11 cellular contexts compared by ENCODE assay signal in the genomic region with DNA sequence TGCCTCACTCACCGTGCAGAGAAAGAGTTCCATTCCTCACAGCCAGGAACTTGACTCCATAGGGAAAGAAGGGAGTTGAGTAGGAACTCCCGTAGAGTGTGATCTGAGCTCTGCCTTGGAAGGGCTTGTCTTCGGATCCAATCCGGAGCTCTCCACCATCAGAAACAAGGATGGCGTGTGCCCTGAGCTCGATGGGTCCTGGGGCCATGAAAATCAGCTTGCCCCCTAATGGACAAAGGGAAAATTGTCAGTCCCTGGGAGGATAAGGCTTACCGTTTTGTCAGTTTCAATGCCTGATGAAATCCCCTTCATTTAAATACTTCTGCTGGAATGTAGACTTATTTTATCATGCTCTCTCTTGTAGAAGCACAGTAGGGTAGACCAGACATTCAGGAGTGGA.
DNase-seq lines count a peak whose midpoint lies in the region; ATAC-seq, FAIRE-seq and TF ChIP-seq lines count a peak whose summit lies in the region.
"Had no signal": no experiment of that assay in that cellular context is flagged by ENCODE, and none has a peak within 500 bp of the region (broad histone marks: within the 10 kb centered on the region; RNA-seq: fewer than 3 reads in every experiment).

No MANE protein-coding gene starts in this region.

- H3K27me3 ChIP-seq in HepG2 (ENCODE audit: control insufficient read depth in 1 of 2, insufficient read depth in 2 of 2, low read length in 2 of 2), result no peaks in the 10 kb centered on the region
- no peaks in the 10 kb centered on the region for H3K27me3 ChIP-seq in right lobe of liver
- no peaks in the 10 kb centered on the region; the same call in 1 of the 2 replicates for H3K27me3 ChIP-seq in Karpas-422 (ENCODE audit: low read length)
- no peaks in the 10 kb centered on the region for H3K27me3 ChIP-seq in K562 (ENCODE audit: control insufficient read depth in 2 of 2, insufficient read depth in 2 of 2, low read length in 2 of 2)
- H3K27me3 ChIP-seq: BLaER1 had no signal

- in situ Hi-C loops in HepG2 (cut with HindIII; ENCODE audit: extremely low pct_ligation_motif_present, low pct_unique_long_range_greater_than_20kb) (no loop called here), K562 (cut with MboI) (no loop called here)

- H3K79me2 ChIP-seq in HepG2 (ENCODE audit: insufficient read depth, low read length) (no peaks in the 10 kb centered on the region), Karpas-422 (ENCODE audit: low read length) (no peaks in the 10 kb centered on the region), K562 (ENCODE audit: control insufficient read depth, insufficient read depth, low read length) (no peaks in the 10 kb centered on the region)

- H3K9me1 ChIP-seq in K562 (ENCODE audit: control insufficient read depth, insufficient read depth, low read length), result no peaks in the 10 kb centered on the region

- peak; percentile 44 for TF ChIP-seq CTCF in HepG2 (CRISPR knock-in tag; IDR thresholded peaks at IDR 0.05)
- peak in 2 of 4 donors; percentile 7 to 25 for TF ChIP-seq CTCF in right lobe of liver (IDR thresholded peaks at IDR 0.05)
- peak; percentile 41 to 63 (median 55) for TF ChIP-seq CTCF in K562 (IDR thresholded peaks at IDR 0.05 in 2 of 3, conservative IDR thresholded peaks at IDR 0.05 in 1 of 3; ENCODE audit: insufficient read depth in 2 of 3, low read depth in 1 of 3, low read length in 3 of 3)

- no peak overlapping the region for H3K27ac ChIP-seq in HepG2 (ENCODE audit: extremely low read length, insufficient read depth, low read length)
- H3K27ac ChIP-seq in right lobe of liver, result no peak overlapping the region
- H3K27ac ChIP-seq in Karpas-422 (ENCODE audit: low read length), result no peak overlapping the region
- no peak overlapping the region for H3K27ac ChIP-seq in K562 (ENCODE audit: extremely low read depth, low read depth, low read length)
- H3K27ac ChIP-seq: BLaER1 had no signal

- TF ChIP-seq EP300 in HepG2 (IDR thresholded peaks at IDR 0.05; ENCODE audit: low read depth in 2 of 2, low read length in 2 of 2), result no peak
- TF ChIP-seq EP300 in HepG2 (CRISPR knock-in tag; IDR thresholded peaks at IDR 0.05; ENCODE audit: borderline replicate concordance), result no peak
- no peak for TF ChIP-seq EP300 in K562 (IDR thresholded peaks at IDR 0.05; ENCODE audit: low read length)

- H4K20me1 ChIP-seq in HepG2 (ENCODE audit: insufficient read depth, low read length) (no peaks in the 10 kb centered on the region), Karpas-422 (ENCODE audit: insufficient read depth, low read depth, low read length) (no peaks in the 10 kb centered on the region), K562 (replicated peaks; ENCODE audit: control insufficient read depth, insufficient read depth, low read length) (no peaks in the 10 kb centered on the region)
- H4K20me1 ChIP-seq: BLaER1 had no signal

- BruUV-seq in HepG2 (replicated peaks; lab: Mats Ljungman, UMichigan), result no TSS peak
- no TSS peak for BruUV-seq in K562 (replicated peaks; lab: Mats Ljungman, UMichigan)

- H3K9me3 ChIP-seq in HepG2 (ENCODE audit: low read length) (no peaks in the 10 kb centered on the region), right lobe of liver (no peaks in the 10 kb centered on the region), Karpas-422 (ENCODE audit: low read length) (no peaks in the 10 kb centered on the region), K562 (replicated peaks; ENCODE audit: control insufficient read depth, insufficient read depth, low read depth, low read length) (no peaks in the 10 kb centered on the region)
- H3K9me3 ChIP-seq: BLaER1 had no signal

- 45% methylated on average over 5 of the region's 7 CpGs for WGBS in HepG2 (ENCODE audit: low lambda C conversion rate)
- 72% methylated on average over 3 of the region's 7 CpGs for WGBS in right lobe of liver (ENCODE audit: insufficient coverage, low coverage, low lambda C conversion rate, missing lambda C conversion rate)
- WGBS in K562 (ENCODE audit: insufficient coverage, low coverage, missing lambda C conversion rate), result 2% methylated on average over 7 of the region's 7 CpGs

- H3K4me1 ChIP-seq in HepG2 (ENCODE audit: insufficient read depth, low read length) (no peaks in the 10 kb centered on the region), right lobe of liver (no peaks in the 10 kb centered on the region), Karpas-422 (ENCODE audit: low read length) (no peaks in the 10 kb centered on the region), K562 (replicated peaks in 1 of 2; ENCODE audit: control insufficient read depth in 2 of 2, insufficient read depth in 2 of 2, low read length in 2 of 2) (no peaks in the 10 kb centered on the region)
- H3K4me1 ChIP-seq: BLaER1 had no signal

- H3K9me2 ChIP-seq in Karpas-422 (replicated peaks; ENCODE audit: insufficient read depth, low read length), result no peaks in the 10 kb centered on the region

- no peak overlapping the region for H3K9ac ChIP-seq in HepG2 (ENCODE audit: insufficient read depth, low read depth, low read length)
- no peak overlapping the region for H3K9ac ChIP-seq in Karpas-422 (ENCODE audit: low read length)
- H3K9ac ChIP-seq in K562 (ENCODE audit: insufficient read depth in 1 of 2, low read depth in 2 of 2, low read length in 2 of 2), result no peak overlapping the region
- H3K9ac ChIP-seq: BLaER1 had no signal

- intact Hi-C loops in HepG2 (cut with micrococcal nuclease; ENCODE audit: unreplicated experiment) (no loop called here), right lobe of liver (cut with DNase I) (no loop called here), K562 (cut with micrococcal nuclease) (loop anchor here (1.0 kb wide), 1 partner anchor 79 kb away; no protein-coding TSS in a partner anchor)

- H2AFZ ChIP-seq in HepG2 (ENCODE audit: low read length) (no peak overlapping the region), Karpas-422 (ENCODE audit: low read length) (no peak overlapping the region), K562 (ENCODE audit: low read depth, low read length) (peak overlapping the region; percentile 5; the same call in 1 of the 2 replicates)

- H3K4me2 ChIP-seq in HepG2 (ENCODE audit: low read depth, low read length) (no peak overlapping the region), Karpas-422 (ENCODE audit: low read depth, low read length, poor library complexity, severe bottlenecking) (no peak overlapping the region), K562 (ENCODE audit: insufficient read depth, low read length) (no peak overlapping the region)
- H3K4me2 ChIP-seq: BLaER1 had no signal

- TF ChIP-seq RAD21 in HepG2 (CRISPR knock-in tag; IDR thresholded peaks at IDR 0.05), result no peak
- no peak for TF ChIP-seq RAD21 in K562 (CRISPR knock-in tag; conservative IDR thresholded peaks at IDR 0.05 in 1 of 2, IDR thresholded peaks at IDR 0.05 in 1 of 2)

- TF ChIP-seq POLR2A in HepG2 (IDR thresholded peaks at IDR 0.05; ENCODE audit: insufficient read depth in 1 of 2, low read depth in 2 of 2, low read length in 2 of 2) (no peak), right lobe of liver (IDR thresholded peaks at IDR 0.05) (no peak), K562 (conservative IDR thresholded peaks at IDR 0.05) (no peak)

- CTCF ChIA-PET in HepG2 (lab: Yijun Ruan, JAX; ENCODE audit: low intra/inter-chr PET ratio, low total read pairs), result no interaction called here
- CTCF ChIA-PET in K562 (lab: Yijun Ruan, JAX; ENCODE audit: low intra/inter-chr PET ratio), result no interaction called here

- no peak overlapping the region for H3K4me3 ChIP-seq in HepG2 (replicated peaks in 1 of 3; ENCODE audit: insufficient read depth in 1 of 3, low read depth in 2 of 3, low read length in 3 of 3)
- H3K4me3 ChIP-seq in right lobe of liver, result no peak overlapping the region
- no peak overlapping the region for H3K4me3 ChIP-seq in Karpas-422 (ENCODE audit: low read length)
- H3K4me3 ChIP-seq in K562, result no peak overlapping the region
- H3K4me3 ChIP-seq: BLaER1 had no signal

- H3K36me3 ChIP-seq in HepG2 (replicated peaks in 1 of 2; ENCODE audit: control insufficient read depth in 1 of 2, insufficient read depth in 2 of 2, low read length in 2 of 2) (no peaks in the 10 kb centered on the region), right lobe of liver (no peaks in the 10 kb centered on the region), Karpas-422 (ENCODE audit: insufficient read depth, low read length) (no peaks in the 10 kb centered on the region), K562 (ENCODE audit: control insufficient read depth, insufficient read depth, low read length) (no peaks in the 10 kb centered on the region)
- H3K36me3 ChIP-seq: BLaER1 had no signal

- ATAC-seq in HepG2 (peak; percentile 96), right lobe of liver (no peak), K562 (peak; percentile 94), HG02852 (IDR thresholded peaks at IDR 0.05; ENCODE audit: unreplicated experiment) (no peak)

- POLR2A ChIA-PET in HepG2 (lab: Yijun Ruan, JAX) (no interaction called here), K562 (lab: Yijun Ruan, JAX) (interaction anchor here (0.6 to 1.5 kb wide), 2 partner anchors 10 to 41 kb away, joined by 3 read pairs; no protein-coding TSS in a partner anchor)

- FAIRE-seq in HepG2 (lab: Jason Lieb, UNC), result peak; percentile 79
- peak; percentile 68 for FAIRE-seq in K562 (lab: Jason Lieb, UNC)

- DNase-seq in HepG2 (ENCODE audit: low spot score), result peak; percentile 24
- no peak for DNase-seq in right lobe of liver
- DNase-seq in Karpas-422, result peak; percentile 61
- DNase-seq in K562 (ENCODE audit: extremely low read depth in 1 of 4, low spot score in 3 of 4), result peak; percentile 14 to 44 (median 28)
- DNase-seq in T1000 (lab: John Stamatoyannopoulos, UW), result no peak
- no peak for DNase-seq in T-helper 1 cell
- no peak for DNase-seq in SW 1271 (lab: John Stamatoyannopoulos, UW)
- DNase-seq: activated CD4-positive, alpha-beta T cell treated with anti-CD3 and anti-CD28 coated beads for 48 hours; NCI-H2107 had no signal

TF ChIP-seq in HepG2, 621 proteins besides CTCF, POLR2A, EP300 and RAD21 (continues in another document):
- TF ChIP-seq NFYC (CRISPR knock-in tag; IDR thresholded peaks at IDR 0.05) (no peak), ZNF644 (CRISPR knock-in tag; IDR thresholded peaks at IDR 0.05; ENCODE audit: low read depth) (0 out of 2 replicates have a peak, but pooled peaks have one; percentile 28), NFATC3 (CRISPR knock-in tag; IDR thresholded peaks at IDR 0.05) (no peak), PTBP1 (IDR thresholded peaks at IDR 0.05; ENCODE audit: low read depth, low read length, poor library complexity, severe bottlenecking) (no peak)

Comparison
In these comparisons a context has a peak if more than half of its experiments do, and no peak if none do; other contexts are left out.
1. ATAC-seq: peak in HepG2 (single experiment) and K562 (single experiment); none in right lobe of liver (0 of 4) and HG02852 (single experiment).
2. DNase-seq: peak in HepG2 (single experiment), Karpas-422 (single experiment) and K562 (4 of 4); none in right lobe of liver (0 of 3), T1000 (single experiment), T-helper 1 cell (0 of 5) and SW 1271 (0 of 2).
3. Of the 241 proteins assayed by ChIP-seq in both HepG2 and K562: peak only in HepG2: ZNF644; only in K562: none; in both: CTCF; in neither: 239.